In the genomic region with DNA sequence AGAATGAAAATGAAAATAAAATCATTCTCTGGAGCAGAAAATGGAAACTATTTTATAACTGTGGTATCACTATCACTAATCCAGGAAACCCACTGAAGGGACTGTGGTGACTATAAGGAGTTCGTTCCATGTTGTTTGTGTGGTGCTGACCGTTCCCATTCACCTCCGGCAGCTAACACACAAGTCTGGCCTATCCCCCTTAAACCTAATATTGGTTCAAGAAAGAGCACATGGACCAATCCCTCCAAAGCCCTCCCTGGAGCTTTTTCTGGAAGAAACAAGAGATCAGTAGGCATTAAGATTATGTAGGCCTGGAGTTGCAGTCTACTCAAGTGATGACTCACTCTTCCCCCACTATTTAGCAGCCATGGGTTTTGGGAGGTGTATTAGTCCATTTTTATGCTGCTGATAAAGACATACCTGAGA, we compare ENCODE assay signal across 11 cellular contexts. TPM values are rescaled to one million over a fixed set of nuclear protein-coding genes. Genes with fewer than 3 reads are reported as not detected.
DNase-seq lines count a peak whose midpoint lies in the region; ATAC-seq and TF ChIP-seq lines count a peak whose summit lies in the region.
"Had no signal": no experiment of that assay in that cellular context is flagged by ENCODE, and none has a peak within 500 bp of the region (broad histone marks: within the 10 kb centered on the region; RNA-seq: fewer than 3 reads in every experiment).

No MANE protein-coding gene starts in this region.

- no peak for DNase-seq in activated CD4-positive, CD25-positive, alpha-beta regulatory T cell (lab: John Stamatoyannopoulos, UW)
- no peak for DNase-seq in natural killer cell treated with Interleukin-12 subunit alpha and Interleukin-12 subunit beta and Interleukin-15 and Interleukin-18, amount 100 ng/mL, for 72 hours (ENCODE audit: low spot score)
- DNase-seq in naive thymus-derived CD8-positive, alpha-beta T cell = no peak
- no peak for DNase-seq in left ventricle myocardium superior
- DNase-seq: NCI-H1105, SIG-M5 had no signal

- peaks cover 6% of the 10 kb centered on the region for H3K9me3 Mint-ChIP-seq in natural killer cell treated with Interleukin-12 subunit alpha and Interleukin-12 subunit beta and Interleukin-15 and Interleukin-18, amount 100 ng/mL, for 72 hours
- peaks cover 0 to 6% (median 0%) of the 10 kb centered on the region in 9 donors for H3K9me3 Mint-ChIP-seq in naive thymus-derived CD8-positive, alpha-beta T cell

- peak; percentile 87 to 89 for ATAC-seq in activated CD4-positive, CD25-positive, alpha-beta regulatory T cell treated with anti-CD3 and anti-CD28 coated beads, Interleukin-2, amount 50 U/mL, for 24 hours
- peak; percentile 87 for ATAC-seq in GM21825 (IDR thresholded peaks at IDR 0.05; ENCODE audit: unreplicated experiment)
- ATAC-seq in HG03565 (IDR thresholded peaks at IDR 0.05; ENCODE audit: unreplicated experiment) = peak; percentile 89
- ATAC-seq in natural killer cell treated with Interleukin-12 subunit alpha and Interleukin-12 subunit beta and Interleukin-15 and Interleukin-18, amount 100 ng/mL, for 72 hours = peak; percentile 94 to 95
- ATAC-seq in SK-N-SH treated with all-trans-retinoic acid at 6 μM for 48 hours = no peak
- ATAC-seq in naive thymus-derived CD8-positive, alpha-beta T cell = no peak
- ATAC-seq in left ventricle myocardium superior = no peak

- intact Hi-C loops in left ventricle myocardium superior (cut with micrococcal nuclease) = no loop called here

- peak overlapping the region; percentile 73 for H3K4me3 Mint-ChIP-seq in natural killer cell treated with Interleukin-12 subunit alpha and Interleukin-12 subunit beta and Interleukin-15 and Interleukin-18, amount 100 ng/mL, for 72 hours
- H3K4me3 Mint-ChIP-seq in naive thymus-derived CD8-positive, alpha-beta T cell = no peak overlapping the region
- H3K4me3 Mint-ChIP-seq: nephron had no signal

- POLR2A ChIA-PET in naive thymus-derived CD8-positive, alpha-beta T cell (lab: Charles Lee) = no interaction called here

- peaks cover 20 to 23% of the 10 kb centered on the region in 2 donors for H3K4me1 Mint-ChIP-seq in natural killer cell treated with Interleukin-12 subunit alpha and Interleukin-12 subunit beta and Interleukin-15 and Interleukin-18, amount 100 ng/mL, for 72 hours (ENCODE audit: low read depth in 2 of 2)
- H3K4me1 Mint-ChIP-seq in naive thymus-derived CD8-positive, alpha-beta T cell = peaks cover 4 to 17% (median 7%) of the 10 kb centered on the region in 4 donors
- H3K4me1 Mint-ChIP-seq: nephron had no signal

- H3K36me3 Mint-ChIP-seq in natural killer cell treated with Interleukin-12 subunit alpha and Interleukin-12 subunit beta and Interleukin-15 and Interleukin-18, amount 100 ng/mL, for 72 hours = peaks cover 6% of the 10 kb centered on the region
- peaks cover 0 to 10% (median 2%) of the 10 kb centered on the region in 3 donors for H3K36me3 Mint-ChIP-seq in naive thymus-derived CD8-positive, alpha-beta T cell

- peak overlapping the region; percentile 92 to 99 for H3K27ac Mint-ChIP-seq in natural killer cell treated with Interleukin-12 subunit alpha and Interleukin-12 subunit beta and Interleukin-15 and Interleukin-18, amount 100 ng/mL, for 72 hours
- no peak overlapping the region for H3K27ac Mint-ChIP-seq in naive thymus-derived CD8-positive, alpha-beta T cell
- H3K27ac Mint-ChIP-seq: nephron had no signal

- H3K27me3 Mint-ChIP-seq in natural killer cell treated with Interleukin-12 subunit alpha and Interleukin-12 subunit beta and Interleukin-15 and Interleukin-18, amount 100 ng/mL, for 72 hours = peaks cover 2 to 9% of the 10 kb centered on the region in 2 donors
- peaks cover 0 to 2% (median 0%) of the 10 kb centered on the region in 5 donors for H3K27me3 Mint-ChIP-seq in naive thymus-derived CD8-positive, alpha-beta T cell

TF ChIP-seq in SK-N-SH treated with all-trans-retinoic acid at 6 μM for 48 hours, 23 proteins besides CTCF, POLR2A, EP300 and RAD21 (continues in another document):
- no peak for TF ChIP-seq ZC3H10 (CRISPR knock-in tag; IDR thresholded peaks at IDR 0.05)
- no peak for TF ChIP-seq BACH2 (CRISPR knock-in tag; IDR thresholded peaks at IDR 0.05; ENCODE audit: borderline replicate concordance)
- TF ChIP-seq, protein P1, sequence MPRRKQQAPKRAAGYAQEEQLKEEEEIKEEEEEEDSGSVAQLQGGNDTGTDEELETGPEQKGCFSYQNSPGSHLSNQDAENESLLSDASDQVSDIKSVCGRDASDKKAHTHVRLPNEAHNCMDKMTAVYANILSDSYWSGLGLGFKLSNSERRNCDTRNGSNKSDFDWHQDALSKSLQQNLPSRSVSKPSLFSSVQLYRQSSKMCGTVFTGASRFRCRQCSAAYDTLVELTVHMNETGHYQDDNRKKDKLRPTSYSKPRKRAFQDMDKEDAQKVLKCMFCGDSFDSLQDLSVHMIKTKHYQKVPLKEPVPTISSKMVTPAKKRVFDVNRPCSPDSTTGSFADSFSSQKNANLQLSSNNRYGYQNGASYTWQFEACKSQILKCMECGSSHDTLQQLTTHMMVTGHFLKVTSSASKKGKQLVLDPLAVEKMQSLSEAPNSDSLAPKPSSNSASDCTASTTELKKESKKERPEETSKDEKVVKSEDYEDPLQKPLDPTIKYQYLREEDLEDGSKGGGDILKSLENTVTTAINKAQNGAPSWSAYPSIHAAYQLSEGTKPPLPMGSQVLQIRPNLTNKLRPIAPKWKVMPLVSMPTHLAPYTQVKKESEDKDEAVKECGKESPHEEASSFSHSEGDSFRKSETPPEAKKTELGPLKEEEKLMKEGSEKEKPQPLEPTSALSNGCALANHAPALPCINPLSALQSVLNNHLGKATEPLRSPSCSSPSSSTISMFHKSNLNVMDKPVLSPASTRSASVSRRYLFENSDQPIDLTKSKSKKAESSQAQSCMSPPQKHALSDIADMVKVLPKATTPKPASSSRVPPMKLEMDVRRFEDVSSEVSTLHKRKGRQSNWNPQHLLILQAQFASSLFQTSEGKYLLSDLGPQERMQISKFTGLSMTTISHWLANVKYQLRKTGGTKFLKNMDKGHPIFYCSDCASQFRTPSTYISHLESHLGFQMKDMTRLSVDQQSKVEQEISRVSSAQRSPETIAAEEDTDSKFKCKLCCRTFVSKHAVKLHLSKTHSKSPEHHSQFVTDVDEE (CRISPR knock-in tag; IDR thresholded peaks at IDR 0.05) = no peak
- no peak for TF ChIP-seq ZNF565 (CRISPR knock-in tag; conservative IDR thresholded peaks at IDR 0.05; ENCODE audit: low read depth)
- TF ChIP-seq ZNF8 (CRISPR knock-in tag; IDR thresholded peaks at IDR 0.05) = no peak
- TF ChIP-seq TOX (CRISPR knock-in tag; IDR thresholded peaks at IDR 0.05; ENCODE audit: borderline replicate concordance) = no peak
- TF ChIP-seq ESRRG (CRISPR knock-in tag; IDR thresholded peaks at IDR 0.05) = no peak
- TF ChIP-seq OSR1 (CRISPR knock-in tag; IDR thresholded peaks at IDR 0.05) = no peak
- TF ChIP-seq, protein P2, sequence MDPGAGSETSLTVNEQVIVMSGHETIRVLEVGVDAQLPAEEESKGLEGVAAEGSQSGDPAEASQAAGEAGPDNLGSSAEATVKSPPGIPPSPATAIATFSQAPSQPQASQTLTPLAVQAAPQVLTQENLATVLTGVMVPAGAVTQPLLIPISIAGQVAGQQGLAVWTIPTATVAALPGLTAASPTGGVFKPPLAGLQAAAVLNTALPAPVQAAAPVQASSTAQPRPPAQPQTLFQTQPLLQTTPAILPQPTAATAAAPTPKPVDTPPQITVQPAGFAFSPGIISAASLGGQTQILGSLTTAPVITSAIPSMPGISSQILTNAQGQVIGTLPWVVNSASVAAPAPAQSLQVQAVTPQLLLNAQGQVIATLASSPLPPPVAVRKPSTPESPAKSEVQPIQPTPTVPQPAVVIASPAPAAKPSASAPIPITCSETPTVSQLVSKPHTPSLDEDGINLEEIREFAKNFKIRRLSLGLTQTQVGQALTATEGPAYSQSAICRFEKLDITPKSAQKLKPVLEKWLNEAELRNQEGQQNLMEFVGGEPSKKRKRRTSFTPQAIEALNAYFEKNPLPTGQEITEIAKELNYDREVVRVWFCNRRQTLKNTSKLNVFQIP (CRISPR knock-in tag; IDR thresholded peaks at IDR 0.05; ENCODE audit: borderline replicate concordance, low read depth) = no peak
- TF ChIP-seq SNAI2 (CRISPR knock-in tag; IDR thresholded peaks at IDR 0.05) = no peak
- no peak for TF ChIP-seq CSDC2 (CRISPR knock-in tag; IDR thresholded peaks at IDR 0.05)
- no peak for TF ChIP-seq GLIS3 (CRISPR knock-in tag; IDR thresholded peaks at IDR 0.05)
- TF ChIP-seq, protein P3, sequence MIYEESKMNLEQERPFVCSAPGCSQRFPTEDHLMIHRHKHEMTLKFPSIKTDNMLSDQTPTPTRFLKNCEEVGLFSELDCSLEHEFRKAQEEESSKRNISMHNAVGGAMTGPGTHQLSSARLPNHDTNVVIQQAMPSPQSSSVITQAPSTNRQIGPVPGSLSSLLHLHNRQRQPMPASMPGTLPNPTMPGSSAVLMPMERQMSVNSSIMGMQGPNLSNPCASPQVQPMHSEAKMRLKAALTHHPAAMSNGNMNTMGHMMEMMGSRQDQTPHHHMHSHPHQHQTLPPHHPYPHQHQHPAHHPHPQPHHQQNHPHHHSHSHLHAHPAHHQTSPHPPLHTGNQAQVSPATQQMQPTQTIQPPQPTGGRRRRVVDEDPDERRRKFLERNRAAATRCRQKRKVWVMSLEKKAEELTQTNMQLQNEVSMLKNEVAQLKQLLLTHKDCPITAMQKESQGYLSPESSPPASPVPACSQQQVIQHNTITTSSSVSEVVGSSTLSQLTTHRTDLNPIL (CRISPR knock-in tag; IDR thresholded peaks at IDR 0.05; ENCODE audit: low read depth) = no peak
- TF ChIP-seq TCF4 (CRISPR knock-in tag; IDR thresholded peaks at IDR 0.05; ENCODE audit: borderline replicate concordance) = no peak
- TF ChIP-seq ZNF70 (CRISPR knock-in tag; IDR thresholded peaks at IDR 0.05) = no peak
- TF ChIP-seq ZFP30 (CRISPR knock-in tag; IDR thresholded peaks at IDR 0.05) = no peak

RNA-seq across cellular contexts. Expression of a gene that starts 25.9 kb away (rescaled TPM):
- total RNA-seq in natural killer cell treated with Interleukin-12 subunit alpha and Interleukin-12 subunit beta and Interleukin-15 and Interleukin-18, amount 100 ng/mL, for 72 hours = 10 to 100 TPM in 1 of 2 donors, 1 to 10 TPM in 1; 4.3 to 16.0 TPM
- total RNA-seq in naive thymus-derived CD8-positive, alpha-beta T cell = 1 to 10 TPM; 3.2 to 3.7 TPM
- polyA plus RNA-seq in naive thymus-derived CD8-positive, alpha-beta T cell = 1 to 10 TPM; 2.8 to 5.3 (median 4.1) TPM
- total RNA-seq in left ventricle myocardium superior = 11.3 TPM

Comparison
In these comparisons a context has a peak if more than half of its experiments do, and no peak if none do; other contexts are left out.
1. ATAC-seq: peak in activated CD4-positive, CD25-positive, alpha-beta regulatory T cell treated with anti-CD3 and anti-CD28 coated beads, Interleukin-2, amount 50 U/mL, for 24 hours (2 of 2), GM21825 (single experiment), HG03565 (single experiment) and natural killer cell treated with Interleukin-12 subunit alpha and Interleukin-12 subunit beta and Interleukin-15 and Interleukin-18, amount 100 ng/mL, for 72 hours (2 of 2); none in SK-N-SH treated with all-trans-retinoic acid at 6 μM for 48 hours (single experiment), naive thymus-derived CD8-positive, alpha-beta T cell (0 of 2) and left ventricle myocardium superior (single experiment).
2. H3K27ac Mint-ChIP-seq: peak in natural killer cell treated with Interleukin-12 subunit alpha and Interleukin-12 subunit beta and Interleukin-15 and Interleukin-18, amount 100 ng/mL, for 72 hours (2 of 2); none in naive thymus-derived CD8-positive, alpha-beta T cell (0 of 10).